15 cellular contexts compared by ENCODE assay signal in the genomic region with DNA sequence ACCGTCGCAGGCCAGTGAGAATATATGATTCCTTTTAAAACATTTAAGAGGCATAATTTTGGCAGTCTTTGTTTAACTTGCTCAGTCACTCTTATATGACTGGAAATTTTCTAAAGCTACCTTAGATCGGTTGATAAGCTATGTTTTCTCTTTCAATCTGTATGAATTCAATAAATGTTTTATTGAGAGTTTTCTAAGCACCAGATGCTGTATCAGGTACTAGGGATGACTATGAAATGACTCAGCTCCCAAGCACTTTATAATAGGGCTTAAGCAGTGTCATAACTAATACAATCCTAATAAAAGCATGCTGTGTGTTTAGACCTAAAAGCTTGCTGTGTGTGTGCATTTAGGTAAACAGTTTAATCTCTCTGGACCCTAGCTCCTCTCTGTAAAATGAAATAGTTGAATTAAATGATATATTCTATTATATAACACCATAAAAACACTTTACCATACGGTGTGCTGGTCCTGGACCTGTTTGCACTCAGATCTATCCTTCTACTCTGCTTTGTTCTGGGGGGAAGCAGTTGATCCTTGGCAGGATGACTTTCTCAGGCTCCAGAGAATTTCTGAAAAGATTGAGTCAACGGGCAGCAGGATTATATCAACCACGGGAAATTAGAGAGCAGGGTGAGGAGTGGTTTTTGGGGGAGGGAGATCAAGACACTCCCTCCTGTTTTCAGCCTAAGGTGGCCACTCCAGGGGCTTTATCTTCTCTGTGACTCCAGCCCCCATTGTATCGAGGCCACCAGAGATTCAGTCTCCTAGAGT. TPM values are rescaled to one million over a fixed set of nuclear protein-coding genes. Genes with fewer than 3 reads are reported as not detected.
A peak's percentile ranks its signal among the peaks of the same experiment; 100 is the strongest.
DNase-seq lines count a peak whose midpoint lies in the region.
"Had no signal": no experiment of that assay in that cellular context is flagged by ENCODE, and none has a peak within 500 bp of the region (broad histone marks: within the 10 kb centered on the region; RNA-seq: fewer than 3 reads in every experiment).

No MANE protein-coding gene starts in this region.

- H3K27me3 Mint-ChIP-seq in CD4-positive, alpha-beta memory T cell, result peaks cover 0 to 1% of the 10 kb centered on the region in 2 donors

- no peaks in the 10 kb centered on the region for H3K27me3 ChIP-seq in trophoblast cell (ENCODE audit: insufficient read depth, low read length)
- no peaks in the 10 kb centered on the region for H3K27me3 ChIP-seq in CD4-positive, alpha-beta memory T cell (ENCODE audit: insufficient read depth, low read length)

- POLR2A ChIA-PET in CD4-positive, alpha-beta memory T cell (lab: Charles Lee; ENCODE audit: partially characterized antibody), result no interaction called here

- H3K4ac ChIP-seq in trophoblast cell (ENCODE audit: low read depth, low read length), result no peak overlapping the region

- no peak overlapping the region for H3K4me3 Mint-ChIP-seq in CD4-positive, alpha-beta memory T cell
- H3K4me3 Mint-ChIP-seq: T-cell had no signal

- H2BK120ac ChIP-seq in trophoblast cell (ENCODE audit: insufficient read depth, low read length, poor library complexity), result no peak overlapping the region

- no peaks in the 10 kb centered on the region for H3K79me1 ChIP-seq in trophoblast cell (ENCODE audit: low read length)

- no peak overlapping the region for H3K18ac ChIP-seq in trophoblast cell (ENCODE audit: low read length)

- H3K4me2 ChIP-seq in trophoblast cell (ENCODE audit: low read length), result no peak overlapping the region

- DNase-seq in Daoy (ENCODE audit: low read depth) (peak; percentile 14), NCI-H82 treated with DMSO at 0.1 percent for 48 hours (lab: John Stamatoyannopoulos, UW; ENCODE audit: unreplicated experiment) (peak; percentile 55), epithelial cell of prostate (ENCODE audit: low read depth, low spot score) (no peak), trophoblast cell (no peak), SKM-1 (lab: John Stamatoyannopoulos, UW; ENCODE audit: unreplicated experiment) (no peak), epidermal melanocyte (ENCODE audit: insufficient read length, low spot score) (no peak), NCI-H2081 (lab: John Stamatoyannopoulos, UW) (no peak)
- no peak for DNase-seq in CD4-positive, alpha-beta memory T cell
- DNase-seq: activated CD4-positive, alpha-beta T cell treated with anti-CD3 and anti-CD28 coated beads for 48 hours; activated effector memory CD4-positive, alpha-beta T cell treated with Interleukin-2 at 50 U/mL for 16 hours; NCI-H187 treated with DMSO at 0.1 percent for 48 hours; retina; substantia nigra; T-cell had no signal

- H4K12ac ChIP-seq in trophoblast cell (ENCODE audit: low read depth, low read length), result no peak overlapping the region

- CTCF ChIA-PET in CD4-positive, alpha-beta memory T cell (lab: Charles Lee; ENCODE audit: partially characterized antibody), result no interaction called here

- H3K79me2 ChIP-seq in trophoblast cell (ENCODE audit: control insufficient read depth, insufficient read depth, low read length, poor library complexity), result no peaks in the 10 kb centered on the region

- H4K8ac ChIP-seq in trophoblast cell (ENCODE audit: low read depth, low read length), result no peak overlapping the region

- H3K4me1 ChIP-seq in trophoblast cell (ENCODE audit: control insufficient read depth in 1 of 2, insufficient read depth in 2 of 2, low read length in 2 of 2), result no peaks in the 10 kb centered on the region
- no peaks in the 10 kb centered on the region for H3K4me1 ChIP-seq in CD4-positive, alpha-beta memory T cell (ENCODE audit: insufficient read depth, low read length)

- H2AK5ac ChIP-seq in trophoblast cell (ENCODE audit: low read length), result no peak overlapping the region

- no peaks in the 10 kb centered on the region for H3K9me3 Mint-ChIP-seq in CD4-positive, alpha-beta memory T cell
- H3K9me3 Mint-ChIP-seq: T-cell had no signal

- H3K36me3 ChIP-seq in trophoblast cell (ENCODE audit: control insufficient read depth in 1 of 2, insufficient read depth in 2 of 2, low read length in 2 of 2), result no peaks in the 10 kb centered on the region
- H3K36me3 ChIP-seq in CD4-positive, alpha-beta memory T cell (ENCODE audit: insufficient read depth, low read length), result no peaks in the 10 kb centered on the region

- H3K23ac ChIP-seq in trophoblast cell (ENCODE audit: low read length), result no peak overlapping the region

- intact Hi-C loops in CD4-positive, alpha-beta memory T cell (cut with micrococcal nuclease), result no loop called here

- H2BK12ac ChIP-seq in trophoblast cell (ENCODE audit: low read length), result peak overlapping the region; percentile 30

- no peak overlapping the region for H2AFZ ChIP-seq in trophoblast cell (ENCODE audit: insufficient read depth, low read length, poor library complexity)

- H3K9me3 ChIP-seq in trophoblast cell (ENCODE audit: insufficient read depth, low read depth, low read length), result no peaks in the 10 kb centered on the region
- no peaks in the 10 kb centered on the region for H3K9me3 ChIP-seq in CD4-positive, alpha-beta memory T cell (ENCODE audit: control insufficient read depth in 1 of 2, low read length in 2 of 2)

- H3K27ac ChIP-seq in epithelial cell of prostate, result peak overlapping the region; percentile 71
- no peak overlapping the region for H3K27ac ChIP-seq in trophoblast cell (ENCODE audit: low read depth, low read length)
- no peak overlapping the region for H3K27ac ChIP-seq in CD4-positive, alpha-beta memory T cell (ENCODE audit: low read depth, low read length)

- no CpG with 5 or more reads among the region's 7 CpGs for WGBS in trophoblast cell (ENCODE audit: extremely low coverage, insufficient coverage, insufficient read length)

- H3K36me3 Mint-ChIP-seq in CD4-positive, alpha-beta memory T cell, result no peaks in the 10 kb centered on the region
- H3K36me3 Mint-ChIP-seq: T-cell had no signal

- H4K91ac ChIP-seq in trophoblast cell (ENCODE audit: low read depth, low read length), result no peak overlapping the region

- H3K4me3 ChIP-seq in trophoblast cell (ENCODE audit: low read depth, low read length), result no peak overlapping the region
- H3K4me3 ChIP-seq in CD4-positive, alpha-beta memory T cell (ENCODE audit: low read length in 2 of 2), result no peak overlapping the region

- no peak overlapping the region for H3K9ac ChIP-seq in trophoblast cell (ENCODE audit: low read length)

- H3K27ac Mint-ChIP-seq in CD4-positive, alpha-beta memory T cell, result no peak overlapping the region
- H3K27ac Mint-ChIP-seq: T-cell had no signal

- no peak overlapping the region for H2BK5ac ChIP-seq in trophoblast cell (ENCODE audit: low read depth, low read length, poor library complexity)

- no peaks in the 10 kb centered on the region for H3K4me1 Mint-ChIP-seq in CD4-positive, alpha-beta memory T cell

- H3K14ac ChIP-seq in trophoblast cell (ENCODE audit: low read length), result no peak overlapping the region

RNA-seq across cellular contexts. Expression of a gene that starts 26.1 kb away (rescaled TPM):
- not detected in 2 replicates for total RNA-seq in Daoy (2014; rRNA removed; shearing (Covaris generic))
- polyA plus RNA-seq in trophoblast cell (2013), result 0.04 and 0.05 TPM in 2 replicates
- total RNA-seq in CD4-positive, alpha-beta memory T cell, result not detected
- not detected for polyA plus RNA-seq in CD4-positive, alpha-beta memory T cell
- total RNA-seq: H4 had no signal

Comparison
In these comparisons a context has a peak if more than half of its experiments do, and no peak if none do; other contexts are left out.
1. DNase-seq: peak in Daoy (single experiment) and NCI-H82 treated with DMSO at 0.1 percent for 48 hours (single experiment); none in epithelial cell of prostate (single experiment), trophoblast cell (0 of 2), SKM-1 (single experiment), epidermal melanocyte (single experiment), NCI-H2081 (0 of 2) and CD4-positive, alpha-beta memory T cell (0 of 5).